In the genomic region with DNA sequence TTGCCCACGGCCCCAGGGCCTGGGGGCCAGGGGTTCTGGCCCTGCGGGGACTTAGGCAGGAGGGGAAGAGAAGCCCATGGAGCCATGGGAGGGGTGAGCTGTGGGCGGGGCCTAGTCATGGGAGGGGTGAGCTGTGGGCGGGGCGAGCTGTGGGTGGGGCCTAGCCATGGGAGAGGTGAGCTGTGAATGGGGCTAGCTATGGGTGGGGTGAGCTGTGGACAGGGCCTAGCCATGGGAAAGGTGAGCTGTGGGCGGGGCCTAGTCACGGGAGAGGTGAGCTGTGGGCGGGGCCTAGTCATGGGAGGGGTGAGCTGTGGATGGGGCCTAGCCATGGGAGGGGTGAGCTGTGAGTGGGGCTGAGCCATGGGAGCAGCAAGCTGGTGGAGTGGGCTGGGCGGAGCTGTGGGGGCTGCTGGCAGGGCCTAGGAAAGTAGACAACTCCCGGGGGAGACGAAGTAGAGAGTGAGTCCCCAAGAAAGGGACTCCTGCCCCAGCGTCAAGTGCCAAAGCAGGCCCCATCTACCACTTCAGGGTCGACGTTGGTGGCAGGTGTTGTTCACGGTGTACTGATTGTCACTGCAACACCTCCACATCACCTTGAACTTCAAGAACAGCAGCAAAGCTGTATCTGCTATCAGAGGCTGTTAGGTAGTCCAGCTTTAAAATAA, we compare ENCODE assay signal across 13 cellular contexts.
DNase-seq lines count a peak whose midpoint lies in the region; ATAC-seq and TF ChIP-seq lines count a peak whose summit lies in the region.
"Had no signal": no experiment of that assay in that cellular context is flagged by ENCODE, and none has a peak within 500 bp of the region (broad histone marks: within the 10 kb centered on the region; RNA-seq: fewer than 3 reads in every experiment).

No MANE protein-coding gene starts in this region.

- H3K9me3 ChIP-seq in BLaER1 treated with 17β-estradiol and CSF1 and Interleukin-3, amounts not matched to agents 10 nM and 100 nM (replicated peaks in 1 of 11), result no peaks in the 10 kb centered on the region
- no peaks in the 10 kb centered on the region for H3K9me3 ChIP-seq in RWPE2 (ENCODE audit: severe bottlenecking)
- H3K9me3 ChIP-seq: adrenal gland, left lung, spleen, upper lobe of right lung had no signal

- DNase-seq in NCI-H1417 (lab: John Stamatoyannopoulos, UW), result peak in 2 of 3 experiments; percentile 17 to 41
- DNase-seq in NCI-H1417 treated with DMSO at 0.1 percent for 48 hours (lab: John Stamatoyannopoulos, UW), result no peak
- DNase-seq in RWPE2 (ENCODE audit: low spot score), result no peak
- DNase-seq in iPS-NIHi11 (ENCODE audit: low spot score), result peak; percentile 92
- DNase-seq in globus pallidus (ENCODE audit: low spot score), result no peak
- DNase-seq: adrenal gland, foreskin melanocyte, left lung, spleen, upper lobe of right lung had no signal

- H3K27ac ChIP-seq in BLaER1 treated with 17β-estradiol and CSF1 and Interleukin-3, amounts not matched to agents 10 nM and 100 nM, result peak overlapping the region in 8 of 11 experiments; percentile 62 to 94 (median 81); a peak in 15 of 22 replicates
- no peak overlapping the region for H3K27ac ChIP-seq in RWPE2 (ENCODE audit: poor library complexity, severe bottlenecking)
- H3K27ac ChIP-seq: left lung, spleen had no signal

- H3K4me3 ChIP-seq in BLaER1 treated with 17β-estradiol and CSF1 and Interleukin-3, amounts not matched to agents 10 nM and 100 nM, result peak overlapping the region in 2 of 10 experiments; percentile 37 to 42; a peak in 3 of 20 replicates
- no peak overlapping the region for H3K4me3 ChIP-seq in RWPE2 (ENCODE audit: severe bottlenecking)
- H3K4me3 ChIP-seq: adrenal gland, left lung, spleen, upper lobe of right lung had no signal

- peak overlapping the region; percentile 90 to 99 (median 95) for H3K4me2 ChIP-seq in BLaER1 treated with 17β-estradiol and CSF1 and Interleukin-3, amounts not matched to agents 10 nM and 100 nM

- H3K4me1 ChIP-seq in BLaER1 treated with 17β-estradiol and CSF1 and Interleukin-3, amounts not matched to agents 10 nM and 100 nM, result peaks cover 96 to 100% (median 100%) of the 10 kb centered on the region in 10 experiments
- no peaks in the 10 kb centered on the region for H3K4me1 ChIP-seq in RWPE2 (ENCODE audit: insufficient read depth, poor library complexity, severe bottlenecking)

- TF ChIP-seq CTCF in RWPE2 (IDR thresholded peaks at IDR 0.05; ENCODE audit: poor library complexity, severe bottlenecking), result no peak

- H3K36me3 ChIP-seq in BLaER1 treated with 17β-estradiol and CSF1 and Interleukin-3, amounts not matched to agents 10 nM and 100 nM, result no peaks in the 10 kb centered on the region
- H3K36me3 ChIP-seq in RWPE2 (ENCODE audit: low read depth), result no peaks in the 10 kb centered on the region
- H3K36me3 ChIP-seq: adrenal gland, upper lobe of right lung had no signal

- H3K27me3 ChIP-seq in BLaER1 treated with 17β-estradiol and CSF1 and Interleukin-3, amounts not matched to agents 10 nM and 100 nM, result peaks cover 0 to 21% (median 0%) of the 10 kb centered on the region in 11 experiments; a peak in 4 of 22 replicates
- H3K27me3 ChIP-seq in RWPE2 (ENCODE audit: insufficient read depth, poor library complexity, severe bottlenecking), result no peaks in the 10 kb centered on the region
- H3K27me3 ChIP-seq: adrenal gland, left lung, spleen, upper lobe of right lung had no signal

- peaks cover 0 to 9% (median 0%) of the 10 kb centered on the region in 11 experiments; a peak in 1 of 22 replicates for H4K20me1 ChIP-seq in BLaER1 treated with 17β-estradiol and CSF1 and Interleukin-3, amounts not matched to agents 10 nM and 100 nM

- peak overlapping the region in 10 of 11 experiments; percentile 15 to 85 (median 62); a peak in 15 of 22 replicates for H3K9ac ChIP-seq in BLaER1 treated with 17β-estradiol and CSF1 and Interleukin-3, amounts not matched to agents 10 nM and 100 nM

- ATAC-seq in RWPE2 (ENCODE audit: low read depth), result peak; percentile 22; the same call in 1 of the 3 replicates
- no peak for ATAC-seq in HG03439 (IDR thresholded peaks at IDR 0.05; ENCODE audit: unreplicated experiment)
- no peak for ATAC-seq in HG03097 (IDR thresholded peaks at IDR 0.05; ENCODE audit: low FRiP score, unreplicated experiment)
- ATAC-seq: left lung, upper lobe of right lung had no signal

Comparison
In these comparisons a context has a peak if more than half of its experiments do, and no peak if none do; other contexts are left out.
1. DNase-seq: peak in NCI-H1417 (2 of 3) and iPS-NIHi11 (single experiment); none in NCI-H1417 treated with DMSO at 0.1 percent for 48 hours (single experiment), RWPE2 (single experiment) and globus pallidus (single experiment).